8 cellular contexts compared by ENCODE assay signal in genomic region chr15:99702895-99703602, GRCh38. TPM values are rescaled to one million over a fixed set of nuclear protein-coding genes. Genes with fewer than 3 reads are reported as not detected.
DNase-seq lines count a peak whose midpoint lies in the region; ATAC-seq and TF ChIP-seq lines count a peak whose summit lies in the region.

No MANE protein-coding gene starts in this region.

- H3K4me1 ChIP-seq in DND-41 (ENCODE audit: insufficient read depth, low read length) (peaks cover 25% of the 10 kb centered on the region), MM.1S (ENCODE audit: low read length) (peaks cover 22% of the 10 kb centered on the region)
- peaks cover 12% of the 10 kb centered on the region for H3K4me1 ChIP-seq in effector memory CD4-positive, alpha-beta T cell (ENCODE audit: control insufficient read depth, insufficient read depth, low read length, poor library complexity, severe bottlenecking)

- no peak overlapping the region for H3K4me3 ChIP-seq in DND-41 (ENCODE audit: low read depth in 1 of 2, low read length in 2 of 2)
- no peak overlapping the region for H3K4me3 ChIP-seq in MM.1S (ENCODE audit: low read length)
- no peak overlapping the region for H3K4me3 ChIP-seq in effector memory CD4-positive, alpha-beta T cell (ENCODE audit: insufficient read depth, low read depth, low read length, poor library complexity, severe bottlenecking)

- H4K20me1 ChIP-seq in DND-41 (ENCODE audit: insufficient read depth, low read length) (no peaks in the 10 kb centered on the region), MM.1S (ENCODE audit: insufficient read depth, low read length) (no peaks in the 10 kb centered on the region)

- no peak for DNase-seq in DND-41
- DNase-seq in MM.1S = no peak
- DNase-seq in effector memory CD4-positive, alpha-beta T cell = no peak
- no peak for DNase-seq in omental fat pad (ENCODE audit: low spot score)
- no peak for DNase-seq in COLO668 (lab: John Stamatoyannopoulos, UW; ENCODE audit: unreplicated experiment)
- DNase-seq in retina = no peak

- H3K9me3 ChIP-seq in DND-41 (ENCODE audit: insufficient read depth, low read length, severe bottlenecking) = no peaks in the 10 kb centered on the region
- no peaks in the 10 kb centered on the region for H3K9me3 ChIP-seq in MM.1S (replicated peaks; ENCODE audit: insufficient read depth, low read length)
- H3K9me3 ChIP-seq in effector memory CD4-positive, alpha-beta T cell (ENCODE audit: control insufficient read depth, low read length) = no peaks in the 10 kb centered on the region

- ATAC-seq in DND-41 (ENCODE audit: insufficient read depth, low read depth) = no peak
- ATAC-seq in omental fat pad (ENCODE audit: low FRiP score) = peak; percentile 23
- no peak for ATAC-seq in GM18861 (IDR thresholded peaks at IDR 0.05; ENCODE audit: unreplicated experiment)
- no peak for ATAC-seq in HG03159 (IDR thresholded peaks at IDR 0.05; ENCODE audit: unreplicated experiment)

- no peak overlapping the region for H2AFZ ChIP-seq in DND-41 (ENCODE audit: low read depth, low read length)
- H2AFZ ChIP-seq in MM.1S (ENCODE audit: low read length) = no peak overlapping the region

- peaks cover 19% of the 10 kb centered on the region for H3K36me3 ChIP-seq in DND-41 (ENCODE audit: insufficient read depth, low read length)
- H3K36me3 ChIP-seq in MM.1S (replicated peaks; ENCODE audit: insufficient read depth, low read length) = no peaks in the 10 kb centered on the region
- H3K36me3 ChIP-seq in effector memory CD4-positive, alpha-beta T cell (ENCODE audit: control insufficient read depth, insufficient read depth, low read length) = no peaks in the 10 kb centered on the region

- H3K9me2 ChIP-seq in MM.1S (replicated peaks; ENCODE audit: insufficient read depth, low read length) = no peaks in the 10 kb centered on the region

- H3K27me3 ChIP-seq in DND-41 (ENCODE audit: insufficient read depth, low read length, poor library complexity) (no peaks in the 10 kb centered on the region), MM.1S (replicated peaks; ENCODE audit: insufficient read depth, low read length) (no peaks in the 10 kb centered on the region)
- H3K27me3 ChIP-seq in effector memory CD4-positive, alpha-beta T cell (replicated peaks; ENCODE audit: control insufficient read depth, insufficient read depth, low read length, poor library complexity, severe bottlenecking) = no peaks in the 10 kb centered on the region

- H3K9ac ChIP-seq in DND-41 (ENCODE audit: low read depth, low read length) (peak overlapping the region; percentile 22; the same call in 1 of the 2 replicates), MM.1S (ENCODE audit: low read length) (peak overlapping the region; percentile 10; the same call in 1 of the 2 replicates)

- TF ChIP-seq CTCF in DND-41 (IDR thresholded peaks at IDR 0.05; ENCODE audit: borderline replicate concordance, extremely low read depth, low read length, poor library complexity, severe bottlenecking) (no peak), MM.1S (IDR thresholded peaks at IDR 0.05; ENCODE audit: low read length) (no peak), omental fat pad (IDR thresholded peaks at IDR 0.05) (no peak)

- H3F3A ChIP-seq in MM.1S (ENCODE audit: insufficient read depth, low read length) = peaks cover 8% of the 10 kb centered on the region

- H3K27ac ChIP-seq in DND-41 (ENCODE audit: low read length) = peak overlapping the region; percentile 54
- H3K27ac ChIP-seq in MM.1S (ENCODE audit: low read length) = no peak overlapping the region
- H3K27ac ChIP-seq in effector memory CD4-positive, alpha-beta T cell (ENCODE audit: insufficient read depth, low read length, poor library complexity, severe bottlenecking) = peak overlapping the region; percentile 49

- H3K79me2 ChIP-seq in DND-41 (ENCODE audit: insufficient read depth, low read length) = no peaks in the 10 kb centered on the region
- no peaks in the 10 kb centered on the region for H3K79me2 ChIP-seq in MM.1S (ENCODE audit: low read length)

- H3K4me2 ChIP-seq in DND-41 (ENCODE audit: insufficient read depth, low read length) = peak overlapping the region; percentile 3; the same call in 1 of the 2 replicates
- peak overlapping the region; percentile 69; the same call in 1 of the 2 replicates for H3K4me2 ChIP-seq in MM.1S (ENCODE audit: low read depth, low read length)

RNA-seq across cellular contexts. Expression of gene LYSMD4, which starts 30.2 kb away (rescaled TPM):
- total RNA-seq in omental fat pad = 10 to 100 TPM in 2 of 4 donors, 1 to 10 TPM in 2; 5.0 to 17.5 (median 9.5) TPM
